ENCODE assay signal across 1 cellular context in the genomic region with DNA sequence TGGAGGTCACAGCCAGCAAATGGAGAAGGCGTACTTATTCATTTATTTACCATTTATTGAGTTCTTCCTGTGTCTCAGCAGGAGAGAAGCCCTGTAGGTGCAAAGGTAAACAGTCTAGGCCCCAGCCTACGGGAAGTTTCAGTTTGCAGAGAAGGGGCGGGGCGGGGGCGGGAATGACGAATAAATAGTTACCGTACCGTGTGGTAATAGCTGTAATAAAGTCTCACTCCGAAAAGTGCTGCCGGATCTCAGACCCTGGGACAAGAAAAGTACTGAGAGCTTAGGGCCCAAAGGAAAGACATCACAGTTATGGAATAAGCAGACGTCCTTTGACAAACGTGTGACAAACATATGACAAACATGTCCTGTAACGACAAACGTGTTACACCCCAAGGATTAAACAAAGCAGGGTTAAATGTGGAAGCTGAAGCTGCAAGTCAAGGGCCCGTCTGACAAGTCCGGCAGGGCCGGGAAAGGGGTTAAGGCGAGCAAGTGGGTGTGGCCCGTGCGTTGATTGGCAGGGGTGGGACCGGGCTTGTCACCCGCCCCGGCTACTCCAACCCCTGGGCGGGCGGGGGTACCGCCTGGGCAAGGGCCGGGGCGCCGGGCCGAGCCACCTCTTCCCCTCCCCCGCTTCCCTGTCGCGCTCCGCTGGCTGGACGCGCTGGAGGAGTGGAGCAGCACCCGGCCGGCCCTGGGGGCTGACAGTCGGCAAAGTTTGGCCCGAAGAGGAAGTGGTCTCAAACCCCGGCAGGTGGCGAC.
A peak's percentile ranks its signal among the peaks of the same experiment; 100 is the strongest.
TF ChIP-seq lines count a peak whose summit lies in the region.

A gene with protein sequence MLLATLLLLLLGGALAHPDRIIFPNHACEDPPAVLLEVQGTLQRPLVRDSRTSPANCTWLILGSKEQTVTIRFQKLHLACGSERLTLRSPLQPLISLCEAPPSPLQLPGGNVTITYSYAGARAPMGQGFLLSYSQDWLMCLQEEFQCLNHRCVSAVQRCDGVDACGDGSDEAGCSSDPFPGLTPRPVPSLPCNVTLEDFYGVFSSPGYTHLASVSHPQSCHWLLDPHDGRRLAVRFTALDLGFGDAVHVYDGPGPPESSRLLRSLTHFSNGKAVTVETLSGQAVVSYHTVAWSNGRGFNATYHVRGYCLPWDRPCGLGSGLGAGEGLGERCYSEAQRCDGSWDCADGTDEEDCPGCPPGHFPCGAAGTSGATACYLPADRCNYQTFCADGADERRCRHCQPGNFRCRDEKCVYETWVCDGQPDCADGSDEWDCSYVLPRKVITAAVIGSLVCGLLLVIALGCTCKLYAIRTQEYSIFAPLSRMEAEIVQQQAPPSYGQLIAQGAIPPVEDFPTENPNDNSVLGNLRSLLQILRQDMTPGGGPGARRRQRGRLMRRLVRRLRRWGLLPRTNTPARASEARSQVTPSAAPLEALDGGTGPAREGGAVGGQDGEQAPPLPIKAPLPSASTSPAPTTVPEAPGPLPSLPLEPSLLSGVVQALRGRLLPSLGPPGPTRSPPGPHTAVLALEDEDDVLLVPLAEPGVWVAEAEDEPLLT (plus strand): TSS at position 541 of the 762 bp plus-strand sequence. CDS start 564 bp downstream, outside the sequence.

TF ChIP-seq in GM12878, 131 proteins besides CTCF, POLR2A, EP300 and RAD21 (continues in another document):
- TF ChIP-seq E2F4 (IDR thresholded peaks at IDR 0.05; ENCODE audit: low read depth, low read length) (0 out of 2 replicates have a peak, but pooled peaks have one; percentile 8), GABPA (IDR thresholded peaks at IDR 0.05; ENCODE audit: low read depth) (peak; percentile 18; the same call in 1 of the 2 replicates), TAF1 (IDR thresholded peaks at IDR 0.05; ENCODE audit: borderline replicate concordance, low read depth, low read length) (peak; percentile 59; the same call in 1 of the 2 replicates), SIN3A (IDR thresholded peaks at IDR 0.05; ENCODE audit: low read depth, low read length) (peak; percentile 14; the same call in 1 of the 2 replicates), NR2C1 (IDR thresholded peaks at IDR 0.05) (peak; percentile 26; the same call in 1 of the 2 replicates), NBN (IDR thresholded peaks at IDR 0.05) (peak; percentile 80), TCF12 (IDR thresholded peaks at IDR 0.05; ENCODE audit: low read depth, low read length) (peak; percentile 82; the same call in 1 of the 2 replicates), PBX3 (IDR thresholded peaks at IDR 0.05; ENCODE audit: insufficient replicate concordance, low read depth, low read length) (peak; percentile 94), BHLHE40 (IDR thresholded peaks at IDR 0.05; ENCODE audit: borderline replicate concordance in 1 of 2, low read depth in 2 of 2, low read length in 1 of 2) (peak in 1 of 2 experiments; percentile 68; a peak in 3 of 4 replicates), GATAD2B (conservative IDR thresholded peaks at IDR 0.05; ENCODE audit: low read depth) (peak; percentile 96; the same call in 1 of the 2 replicates), MTA3 (IDR thresholded peaks at IDR 0.05; ENCODE audit: borderline replicate concordance, low read length) (0 out of 2 replicates have a peak, but pooled peaks have one; percentile 7), PAX5 (IDR thresholded peaks at IDR 0.05; ENCODE audit: borderline replicate concordance, low read depth, low read length) (peak; percentile 93), RELB (IDR thresholded peaks at IDR 0.05; ENCODE audit: low read depth) (peak; percentile 67; the same call in 1 of the 2 replicates), SREBF1 (IDR thresholded peaks at IDR 0.05; ENCODE audit: low read length) (no peak), SIX5 (IDR thresholded peaks at IDR 0.05; ENCODE audit: low read depth, low read length, severe bottlenecking) (no peak), CREM (IDR thresholded peaks at IDR 0.05; ENCODE audit: low read depth) (no peak; the same call in 1 of the 2 replicates), RUNX3 (IDR thresholded peaks at IDR 0.05; ENCODE audit: low read length) (peak; percentile 27), NFYA (IDR thresholded peaks at IDR 0.05; ENCODE audit: borderline replicate concordance, low read depth, low read length) (no peak), POU2F2 (IDR thresholded peaks at IDR 0.05; ENCODE audit: borderline replicate concordance, low read depth, low read length) (peak; percentile 7; the same call in 2 of the 3 replicates), SMC3 (IDR thresholded peaks at IDR 0.05; ENCODE audit: borderline replicate concordance, low read length) (peak; percentile 3; the same call in 1 of the 2 replicates), HDGF (IDR thresholded peaks at IDR 0.05) (no peak), DPF2 (IDR thresholded peaks at IDR 0.05) (peak; percentile 98), MEF2B (IDR thresholded peaks at IDR 0.05; ENCODE audit: partially characterized antibody, poor library complexity, severe bottlenecking) (peak; percentile 9), RBBP5 (conservative IDR thresholded peaks at IDR 0.05) (no peak), CEBPB (IDR thresholded peaks at IDR 0.05; ENCODE audit: borderline replicate concordance in 1 of 2, low read depth in 2 of 2, low read length in 2 of 2) (no peak), IKZF2 (IDR thresholded peaks at IDR 0.05) (peak; percentile 43 to 46; a peak in 3 of 4 replicates), RFX5 (IDR thresholded peaks at IDR 0.05; ENCODE audit: low read depth, low read length) (no peak), KLF5 (IDR thresholded peaks at IDR 0.05; ENCODE audit: partially characterized antibody) (peak; percentile 16), TBL1XR1 (IDR thresholded peaks at IDR 0.05; ENCODE audit: low read depth, low read length) (no peak; the same call in 1 of the 2 replicates), CBFB (IDR thresholded peaks at IDR 0.05; ENCODE audit: low read depth) (peak; percentile 20; the same call in 1 of the 2 replicates), SP1 (IDR thresholded peaks at IDR 0.05; ENCODE audit: low read depth, low read length) (peak; percentile 32)
- TF ChIP-seq, protein P1, sequence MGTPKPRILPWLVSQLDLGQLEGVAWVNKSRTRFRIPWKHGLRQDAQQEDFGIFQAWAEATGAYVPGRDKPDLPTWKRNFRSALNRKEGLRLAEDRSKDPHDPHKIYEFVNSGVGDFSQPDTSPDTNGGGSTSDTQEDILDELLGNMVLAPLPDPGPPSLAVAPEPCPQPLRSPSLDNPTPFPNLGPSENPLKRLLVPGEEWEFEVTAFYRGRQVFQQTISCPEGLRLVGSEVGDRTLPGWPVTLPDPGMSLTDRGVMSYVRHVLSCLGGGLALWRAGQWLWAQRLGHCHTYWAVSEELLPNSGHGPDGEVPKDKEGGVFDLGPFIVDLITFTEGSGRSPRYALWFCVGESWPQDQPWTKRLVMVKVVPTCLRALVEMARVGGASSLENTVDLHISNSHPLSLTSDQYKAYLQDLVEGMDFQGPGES (IDR thresholded peaks at IDR 0.05): no peak
- TF ChIP-seq, protein P2, sequence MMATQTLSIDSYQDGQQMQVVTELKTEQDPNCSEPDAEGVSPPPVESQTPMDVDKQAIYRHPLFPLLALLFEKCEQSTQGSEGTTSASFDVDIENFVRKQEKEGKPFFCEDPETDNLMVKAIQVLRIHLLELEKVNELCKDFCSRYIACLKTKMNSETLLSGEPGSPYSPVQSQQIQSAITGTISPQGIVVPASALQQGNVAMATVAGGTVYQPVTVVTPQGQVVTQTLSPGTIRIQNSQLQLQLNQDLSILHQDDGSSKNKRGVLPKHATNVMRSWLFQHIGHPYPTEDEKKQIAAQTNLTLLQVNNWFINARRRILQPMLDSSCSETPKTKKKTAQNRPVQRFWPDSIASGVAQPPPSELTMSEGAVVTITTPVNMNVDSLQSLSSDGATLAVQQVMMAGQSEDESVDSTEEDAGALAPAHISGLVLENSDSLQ (IDR thresholded peaks at IDR 0.05): peak; percentile 98
- TF ChIP-seq, protein P3, sequence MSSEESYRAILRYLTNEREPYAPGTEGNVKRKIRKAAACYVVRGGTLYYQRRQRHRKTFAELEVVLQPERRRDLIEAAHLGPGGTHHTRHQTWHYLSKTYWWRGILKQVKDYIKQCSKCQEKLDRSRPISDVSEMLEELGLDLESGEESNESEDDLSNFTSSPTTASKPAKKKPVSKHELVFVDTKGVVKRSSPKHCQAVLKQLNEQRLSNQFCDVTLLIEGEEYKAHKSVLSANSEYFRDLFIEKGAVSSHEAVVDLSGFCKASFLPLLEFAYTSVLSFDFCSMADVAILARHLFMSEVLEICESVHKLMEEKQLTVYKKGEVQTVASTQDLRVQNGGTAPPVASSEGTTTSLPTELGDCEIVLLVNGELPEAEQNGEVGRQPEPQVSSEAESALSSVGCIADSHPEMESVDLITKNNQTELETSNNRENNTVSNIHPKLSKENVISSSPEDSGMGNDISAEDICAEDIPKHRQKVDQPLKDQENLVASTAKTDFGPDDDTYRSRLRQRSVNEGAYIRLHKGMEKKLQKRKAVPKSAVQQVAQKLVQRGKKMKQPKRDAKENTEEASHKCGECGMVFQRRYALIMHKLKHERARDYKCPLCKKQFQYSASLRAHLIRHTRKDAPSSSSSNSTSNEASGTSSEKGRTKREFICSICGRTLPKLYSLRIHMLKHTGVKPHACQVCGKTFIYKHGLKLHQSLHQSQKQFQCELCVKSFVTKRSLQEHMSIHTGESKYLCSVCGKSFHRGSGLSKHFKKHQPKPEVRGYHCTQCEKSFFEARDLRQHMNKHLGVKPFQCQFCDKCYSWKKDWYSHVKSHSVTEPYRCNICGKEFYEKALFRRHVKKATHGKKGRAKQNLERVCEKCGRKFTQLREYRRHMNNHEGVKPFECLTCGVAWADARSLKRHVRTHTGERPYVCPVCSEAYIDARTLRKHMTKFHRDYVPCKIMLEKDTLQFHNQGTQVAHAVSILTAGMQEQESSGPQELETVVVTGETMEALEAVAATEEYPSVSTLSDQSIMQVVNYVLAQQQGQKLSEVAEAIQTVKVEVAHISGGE (CRISPR knock-in tag; IDR thresholded peaks at IDR 0.05): no peak
- TF ChIP-seq, protein P4, sequence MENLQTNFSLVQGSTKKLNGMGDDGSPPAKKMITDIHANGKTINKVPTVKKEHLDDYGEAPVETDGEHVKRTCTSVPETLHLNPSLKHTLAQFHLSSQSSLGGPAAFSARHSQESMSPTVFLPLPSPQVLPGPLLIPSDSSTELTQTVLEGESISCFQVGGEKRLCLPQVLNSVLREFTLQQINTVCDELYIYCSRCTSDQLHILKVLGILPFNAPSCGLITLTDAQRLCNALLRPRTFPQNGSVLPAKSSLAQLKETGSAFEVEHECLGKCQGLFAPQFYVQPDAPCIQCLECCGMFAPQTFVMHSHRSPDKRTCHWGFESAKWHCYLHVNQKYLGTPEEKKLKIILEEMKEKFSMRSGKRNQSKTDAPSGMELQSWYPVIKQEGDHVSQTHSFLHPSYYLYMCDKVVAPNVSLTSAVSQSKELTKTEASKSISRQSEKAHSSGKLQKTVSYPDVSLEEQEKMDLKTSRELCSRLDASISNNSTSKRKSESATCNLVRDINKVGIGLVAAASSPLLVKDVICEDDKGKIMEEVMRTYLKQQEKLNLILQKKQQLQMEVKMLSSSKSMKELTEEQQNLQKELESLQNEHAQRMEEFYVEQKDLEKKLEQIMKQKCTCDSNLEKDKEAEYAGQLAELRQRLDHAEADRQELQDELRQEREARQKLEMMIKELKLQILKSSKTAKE (IDR thresholded peaks at IDR 0.05; ENCODE audit: low read depth, poor library complexity, severe bottlenecking): peak; percentile 72
- TF ChIP-seq, protein P5, sequence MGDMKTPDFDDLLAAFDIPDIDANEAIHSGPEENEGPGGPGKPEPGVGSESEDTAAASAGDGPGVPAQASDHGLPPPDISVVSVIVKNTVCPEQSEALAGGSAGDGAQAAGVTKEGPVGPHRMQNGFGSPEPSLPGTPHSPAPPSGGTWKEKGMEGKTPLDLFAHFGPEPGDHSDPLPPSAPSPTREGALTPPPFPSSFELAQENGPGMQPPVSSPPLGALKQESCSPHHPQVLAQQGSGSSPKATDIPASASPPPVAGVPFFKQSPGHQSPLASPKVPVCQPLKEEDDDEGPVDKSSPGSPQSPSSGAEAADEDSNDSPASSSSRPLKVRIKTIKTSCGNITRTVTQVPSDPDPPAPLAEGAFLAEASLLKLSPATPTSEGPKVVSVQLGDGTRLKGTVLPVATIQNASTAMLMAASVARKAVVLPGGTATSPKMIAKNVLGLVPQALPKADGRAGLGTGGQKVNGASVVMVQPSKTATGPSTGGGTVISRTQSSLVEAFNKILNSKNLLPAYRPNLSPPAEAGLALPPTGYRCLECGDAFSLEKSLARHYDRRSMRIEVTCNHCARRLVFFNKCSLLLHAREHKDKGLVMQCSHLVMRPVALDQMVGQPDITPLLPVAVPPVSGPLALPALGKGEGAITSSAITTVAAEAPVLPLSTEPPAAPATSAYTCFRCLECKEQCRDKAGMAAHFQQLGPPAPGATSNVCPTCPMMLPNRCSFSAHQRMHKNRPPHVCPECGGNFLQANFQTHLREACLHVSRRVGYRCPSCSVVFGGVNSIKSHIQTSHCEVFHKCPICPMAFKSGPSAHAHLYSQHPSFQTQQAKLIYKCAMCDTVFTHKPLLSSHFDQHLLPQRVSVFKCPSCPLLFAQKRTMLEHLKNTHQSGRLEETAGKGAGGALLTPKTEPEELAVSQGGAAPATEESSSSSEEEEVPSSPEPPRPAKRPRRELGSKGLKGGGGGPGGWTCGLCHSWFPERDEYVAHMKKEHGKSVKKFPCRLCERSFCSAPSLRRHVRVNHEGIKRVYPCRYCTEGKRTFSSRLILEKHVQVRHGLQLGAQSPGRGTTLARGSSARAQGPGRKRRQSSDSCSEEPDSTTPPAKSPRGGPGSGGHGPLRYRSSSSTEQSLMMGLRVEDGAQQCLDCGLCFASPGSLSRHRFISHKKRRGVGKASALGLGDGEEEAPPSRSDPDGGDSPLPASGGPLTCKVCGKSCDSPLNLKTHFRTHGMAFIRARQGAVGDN (IDR thresholded peaks at IDR 0.05): peak; percentile 27; the same call in 1 of the 2 replicates
